Comparison of ENCODE assay signal across 6 cellular contexts in genomic region chr3:52845691-52846426, GRCh38. TPM values are rescaled to one million over a fixed set of nuclear protein-coding genes. Genes with fewer than 3 reads are reported as not detected.
A peak's percentile ranks its signal among the peaks of the same experiment; 100 is the strongest.
DNase-seq lines count a peak whose midpoint lies in the region; ATAC-seq, FAIRE-seq and TF ChIP-seq lines count a peak whose summit lies in the region.

No MANE protein-coding gene starts in this region.

- TF ChIP-seq CTCF in mammary epithelial cell (conservative IDR thresholded peaks at IDR 0.05 in 1 of 2, IDR thresholded peaks at IDR 0.05 in 1 of 2; ENCODE audit: extremely low read depth in 1 of 2, insufficient read depth in 1 of 2, low read depth in 1 of 2, low read length in 2 of 2) = peak; percentile 5 to 45
- TF ChIP-seq CTCF in psoas muscle (IDR thresholded peaks at IDR 0.05) = peak; percentile 40

- no peak for FAIRE-seq in HTR-8/SVneo (lab: Jason Lieb, UNC)

- CTCF ChIA-PET in mammary epithelial cell (lab: Charles Lee; ENCODE audit: low non-redundant PET) = interaction anchor here (0.6 kb wide), 2 partner anchors 47 to 207 kb away, joined by 3 to 5 read pairs; no protein-coding TSS in a partner anchor

- BruUV-seq in mammary epithelial cell (replicated peaks; lab: Mats Ljungman, UMichigan) = no TSS peak

- no peak overlapping the region for H2AFZ ChIP-seq in mammary epithelial cell (ENCODE audit: low read depth, low read length)

- peak in 1 of 4 donors; percentile 20 for ATAC-seq in psoas muscle
- ATAC-seq in GM21528 (IDR thresholded peaks at IDR 0.05; ENCODE audit: low FRiP score, unreplicated experiment) = no peak
- ATAC-seq in HG02798 (IDR thresholded peaks at IDR 0.05; ENCODE audit: poor library complexity, unreplicated experiment) = no peak

- no peaks in the 10 kb centered on the region for H3K27me3 ChIP-seq in mammary epithelial cell (ENCODE audit: insufficient read depth, low read length)
- H3K27me3 ChIP-seq in psoas muscle (ENCODE audit: insufficient read depth in 3 of 3, low read length in 2 of 3) = no peaks in the 10 kb centered on the region

- in situ Hi-C loops in mammary epithelial cell (cut with MboI; ENCODE audit: low sequenced_read_pairs in 2 of 2) = loop anchor here in 1 of 2 donors (10.0 kb wide), 1 partner anchor 229 kb away; no protein-coding TSS in a partner anchor

- no peaks in the 10 kb centered on the region for H3K79me2 ChIP-seq in mammary epithelial cell (ENCODE audit: insufficient read depth, low read length)

- 88% methylated on average over 4 of the region's 7 CpGs for WGBS in mammary epithelial cell (ENCODE audit: low coverage, missing lambda C conversion rate)
- 35 to 66% (median 40%) methylated on average over 6 to 7 of the region's 7 CpGs for WGBS in psoas muscle, 3 donors

- peak; percentile 27 for DNase-seq in HTR-8/SVneo (ENCODE audit: insufficient read length, low spot score)
- no peak for DNase-seq in mammary epithelial cell
- peak in 1 of 2 donors; percentile 60 for DNase-seq in psoas muscle
- DNase-seq in HuH-7 (ENCODE audit: low spot score) = no peak

- no peaks in the 10 kb centered on the region for H3K9me3 ChIP-seq in mammary epithelial cell (replicated peaks; ENCODE audit: insufficient read depth, low read length)
- no peaks in the 10 kb centered on the region for H3K9me3 ChIP-seq in psoas muscle

- H3K4me1 ChIP-seq in mammary epithelial cell (ENCODE audit: insufficient read depth, low read length) (peaks cover 3% of the 10 kb centered on the region), psoas muscle (peaks cover 88% of the 10 kb centered on the region)

- H3K4me3 ChIP-seq in mammary epithelial cell (replicated peaks in 1 of 3; ENCODE audit: insufficient read depth in 1 of 3, low read depth in 2 of 3, low read length in 3 of 3) (no peak overlapping the region), psoas muscle (peak overlapping the region; percentile 0)

- H3K9ac ChIP-seq in mammary epithelial cell (ENCODE audit: insufficient read depth, low read length) = no peak overlapping the region

- H3K27ac ChIP-seq in mammary epithelial cell (ENCODE audit: insufficient read depth, low read depth, low read length) (no peak overlapping the region), psoas muscle (peak overlapping the region; percentile 97)

- intact Hi-C loops in mammary epithelial cell (cut with micrococcal nuclease) = no loop called here
- intact Hi-C loops in psoas muscle (cut with DNase I) = no loop called here

- no peaks in the 10 kb centered on the region for H4K20me1 ChIP-seq in mammary epithelial cell (ENCODE audit: insufficient read depth, low read length)

- dilution Hi-C loops in mammary epithelial cell (cut with HindIII; ENCODE audit: low sequenced_read_pairs) = no loop called here

- no peak overlapping the region for H3K4me2 ChIP-seq in mammary epithelial cell (ENCODE audit: insufficient read depth, low read depth, low read length)

- peaks cover 4% of the 10 kb centered on the region for H3K36me3 ChIP-seq in mammary epithelial cell (ENCODE audit: insufficient read depth, low read length)
- peaks cover 0 to 13% of the 10 kb centered on the region in 2 donors for H3K36me3 ChIP-seq in psoas muscle (ENCODE audit: insufficient read depth in 1 of 2, low read depth in 1 of 2)

RNA-seq across cellular contexts. Expression of gene MUSTN1, which starts 11.0 kb away (rescaled TPM):
- total RNA-seq in mammary epithelial cell (not detected), psoas muscle (1,000 to 10,000 TPM in 2 of 4 donors, 100 to 1,000 TPM in 2; 138 to 1,165 (median 841) TPM)
- polyA plus RNA-seq in mammary epithelial cell (0.18 TPM), psoas muscle (1,000 to 10,000 TPM in 1 of 3 donors, 100 to 1,000 TPM in 1, 10 to 100 TPM in 1; 91.1 to 1,241 (median 578) TPM)
- not detected for polyA minus RNA-seq in mammary epithelial cell

RNA-seq across cellular contexts. Expression of gene ITIH4, which starts 15.4 kb away (rescaled TPM):
- total RNA-seq in mammary epithelial cell = 1 to 10 TPM; 2.0 to 2.1 TPM
- 0.88 TPM for polyA plus RNA-seq in mammary epithelial cell
- polyA minus RNA-seq in mammary epithelial cell = not detected
- total RNA-seq in psoas muscle = 10 to 100 TPM; 13.1 to 90.8 (median 38.8) TPM
- polyA plus RNA-seq in psoas muscle = 10 to 100 TPM in 1 of 3 donors, 1 to 10 TPM in 2; 1.3 to 29.2 (median 7.4) TPM

RNA-seq across cellular contexts. Expression of gene ITIH3, which starts 51.3 kb away (rescaled TPM):
- total RNA-seq in mammary epithelial cell = not detected
- polyA plus RNA-seq in mammary epithelial cell = not detected
- not detected for polyA minus RNA-seq in mammary epithelial cell
- total RNA-seq in psoas muscle = under 1 TPM in 2 of 4 donors, not detected in 2; 0.25 to 0.77 TPM
- under 1 TPM; 0.18 to 0.39 (median 0.29) TPM for polyA plus RNA-seq in psoas muscle

RNA-seq across cellular contexts. Expression of gene STIMATE, which starts 51.5 kb away (rescaled TPM):
- total RNA-seq in mammary epithelial cell = 10 to 100 TPM; 14.7 to 20.9 TPM
- polyA plus RNA-seq in mammary epithelial cell = 12.1 TPM
- 19.7 TPM for polyA minus RNA-seq in mammary epithelial cell
- total RNA-seq in psoas muscle = 10 to 100 TPM in 3 of 4 donors, 1 to 10 TPM in 1; 7.1 to 12.9 (median 11.3) TPM
- 10 to 100 TPM in 1 of 3 donors, 1 to 10 TPM in 2; 3.5 to 22.3 (median 5.6) TPM for polyA plus RNA-seq in psoas muscle

Comparison
In these comparisons a context has a peak if more than half of its experiments do, and no peak if none do; other contexts are left out.
1. RNA of gene MUSTN1, which starts 11.0 kb away (total RNA-seq): 138 to 1,165 TPM in psoas muscle; not detected in mammary epithelial cell; every median in the first group is over 10 times any median in the second.
2. RNA of gene ITIH4, which starts 15.4 kb away (total RNA-seq): 13.1 to 90.8 TPM in psoas muscle; 2.0 to 2.1 TPM in mammary epithelial cell; every median in the first group is over 4 times any median in the second.